ENCODE assay signal across 19 cellular contexts in genomic region chr5:121758640-121759039, GRCh38.
"Had no signal": no experiment of that assay in that cellular context is flagged by ENCODE, and none has a peak within 500 bp of the region (broad histone marks: within the 10 kb centered on the region; RNA-seq: fewer than 3 reads in every experiment).

No MANE protein-coding gene starts in this region.

- H3K27me3 ChIP-seq: gastrocnemius medialis, right lobe of liver, tibial nerve, vagina had no signal

- H3K4me3 ChIP-seq: gastrocnemius medialis, left ventricle myocardium inferior, psoas muscle, right lobe of liver, smooth muscle cell, tibial nerve, vagina had no signal

- H3K9me3 ChIP-seq: gastrocnemius medialis, left ventricle myocardium inferior, psoas muscle, right lobe of liver, tibial nerve, vagina had no signal

- H3K4me1 Mint-ChIP-seq: activated CD4-positive, alpha-beta memory T cell treated with anti-CD3 and anti-CD28 coated beads, Interleukin-2, amount 10 ng/mL, durations not matched to agents 7 days and 5 days; neural crest cell had no signal

- H3K4me2 ChIP-seq: smooth muscle cell had no signal

- H3K27me3 Mint-ChIP-seq: activated CD4-positive, alpha-beta memory T cell treated with anti-CD3 and anti-CD28 coated beads, Interleukin-2, amount 10 ng/mL, durations not matched to agents 7 days and 5 days had no signal

- ATAC-seq: activated T-cell treated with anti-CD3 and anti-CD28 coated beads, Interleukin-2, amount 50 U/mL, for 4 hours; gastrocnemius medialis; psoas muscle; right lobe of liver had no signal

- H3K9me3 Mint-ChIP-seq: activated CD4-positive, alpha-beta memory T cell treated with anti-CD3 and anti-CD28 coated beads, Interleukin-2, amount 10 ng/mL, durations not matched to agents 7 days and 5 days; neural crest cell had no signal

- H3K4me1 ChIP-seq: gastrocnemius medialis, left ventricle myocardium inferior, psoas muscle, right lobe of liver, tibial nerve, vagina had no signal

- H3K36me3 ChIP-seq: gastrocnemius medialis, left ventricle myocardium inferior, right lobe of liver, tibial nerve, vagina had no signal

- H3K27ac Mint-ChIP-seq: activated CD4-positive, alpha-beta memory T cell treated with anti-CD3 and anti-CD28 coated beads, Interleukin-2, amount 10 ng/mL, durations not matched to agents 7 days and 5 days had no signal

- H3K4me3 Mint-ChIP-seq: activated CD4-positive, alpha-beta memory T cell treated with anti-CD3 and anti-CD28 coated beads, Interleukin-2, amount 10 ng/mL, durations not matched to agents 7 days and 5 days; activated T-cell treated with anti-CD3 and anti-CD28 coated beads, Interleukin-2, amount 50 U/mL, for 4 hours; neural crest cell had no signal

- H3K27ac ChIP-seq: gastrocnemius medialis, left ventricle myocardium inferior, psoas muscle, right lobe of liver, tibial nerve, vagina had no signal

- DNase-seq: activated CD4-positive, alpha-beta memory T cell treated with anti-CD3 and anti-CD28 coated beads, Interleukin-2, amount 10 ng/mL, durations not matched to agents 7 days and 5 days; activated effector memory CD4-positive, alpha-beta T cell treated with Interleukin-2 at 50 U/mL for 16 hours; activated naive CD4-positive, alpha-beta T cell treated with anti-CD3 and anti-CD28 coated beads, Interleukin-2, amount 50 U/mL, for 16 hours; activated T-cell treated with anti-CD3 and anti-CD28 coated beads, Interleukin-2, amount 50 U/mL, for 4 hours; dermis blood vessel endothelial cell; gastrocnemius medialis; islet precursor cell; left ventricle myocardium inferior; psoas muscle; right lobe of liver; stimulated activated CD4-positive, alpha-beta T cell treated with anti-CD3 and anti-CD28 coated beads, Interleukin-4, amount 100 ng/mL, for 4 hours; stimulated activated CD8-positive, alpha-beta memory T cell treated with anti-CD3 and anti-CD28 coated beads, Interleukin-4, amount 100 ng/mL, for 48 hours; stimulated activated naive CD4-positive, alpha-beta T cell treated with Interleukin-2 at 50 U/mL for 16 hours; substantia nigra; T-helper 9 cell had no signal
